In the genomic region with DNA sequence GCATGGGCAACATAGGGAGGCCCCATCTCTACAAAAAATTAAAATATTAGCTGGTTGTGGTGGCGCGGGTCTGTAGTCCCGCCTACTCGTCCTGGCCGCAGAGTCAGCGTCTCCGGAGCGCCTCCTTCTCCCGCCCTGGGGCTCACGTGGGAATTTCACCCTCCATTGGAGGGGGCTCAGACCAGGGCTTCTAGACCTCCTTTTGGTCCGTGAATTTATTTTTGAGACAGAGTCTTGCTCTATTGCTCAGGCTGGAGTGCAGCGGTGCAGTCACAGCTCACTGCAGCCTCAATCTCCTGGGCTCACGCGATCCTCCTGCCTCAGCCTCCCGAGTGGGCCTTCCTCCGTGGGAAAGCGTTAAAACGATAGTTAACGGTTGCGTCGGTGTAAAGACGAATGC, we compare ENCODE assay signal across 8 cellular contexts. TPM values are rescaled to one million over a fixed set of nuclear protein-coding genes. Genes with fewer than 3 reads are reported as not detected.
A peak's percentile ranks its signal among the peaks of the same experiment; 100 is the strongest.
DNase-seq lines count a peak whose midpoint lies in the region; TF ChIP-seq lines count a peak whose summit lies in the region.

No MANE protein-coding gene starts in this region.

- H3K4me3 ChIP-seq in breast epithelium: peak overlapping the region; percentile 56 to 96 (median 72)
- H3K4me3 ChIP-seq in suprapubic skin: peak overlapping the region; percentile 74

- intact Hi-C loops in breast epithelium (cut with DNase I; ENCODE audit: low total_unique reads): no loop called here

- WGBS in suprapubic skin: 10% methylated on average over 22 of the region's 22 CpGs

- H3K4me1 ChIP-seq in breast epithelium (no peaks in the 10 kb centered on the region), suprapubic skin (peaks cover 26% of the 10 kb centered on the region)

- H3K36me3 ChIP-seq in breast epithelium (no peaks in the 10 kb centered on the region), suprapubic skin (peaks cover 3% of the 10 kb centered on the region)

- peak; percentile 42 for DNase-seq in A172 (ENCODE audit: low spot score)
- peak; percentile 71 for DNase-seq in G401 (ENCODE audit: low spot score)
- peak; percentile 80 for DNase-seq in NCI-H82 (lab: John Stamatoyannopoulos, UW)
- DNase-seq in breast epithelium (ENCODE audit: low spot score in 2 of 2): no peak
- peak; percentile 82 for DNase-seq in left kidney (ENCODE audit: low read depth, low spot score)
- DNase-seq in suprapubic skin (ENCODE audit: low spot score in 2 of 2): no peak
- no peak for DNase-seq in NCI-H187 treated with DMSO at 0.1 percent for 48 hours (lab: John Stamatoyannopoulos, UW)
- no peak for DNase-seq in HT-29 (ENCODE audit: low spot score)

- H3K27ac ChIP-seq in breast epithelium (peak overlapping the region; percentile 73 to 91), suprapubic skin (peak overlapping the region; percentile 86)

- TF ChIP-seq EP300 in suprapubic skin (IDR thresholded peaks at IDR 0.05): no peak

- no peak for TF ChIP-seq CTCF in breast epithelium (IDR thresholded peaks at IDR 0.05)
- no peak for TF ChIP-seq CTCF in suprapubic skin (IDR thresholded peaks at IDR 0.05)

- in situ Hi-C loops in G401 (cut with HindIII; ENCODE audit: low sequenced_read_pairs): no loop called here

- no peak for TF ChIP-seq POLR2A in breast epithelium (IDR thresholded peaks at IDR 0.05)
- TF ChIP-seq POLR2A in suprapubic skin (IDR thresholded peaks at IDR 0.05): no peak

- no peaks in the 10 kb centered on the region for H3K27me3 ChIP-seq in breast epithelium
- no peaks in the 10 kb centered on the region for H3K27me3 ChIP-seq in suprapubic skin

- H3K9me3 ChIP-seq in breast epithelium: no peaks in the 10 kb centered on the region
- no peaks in the 10 kb centered on the region for H3K9me3 ChIP-seq in suprapubic skin

RNA-seq across cellular contexts. Expression of gene NME4, which starts 0.4 kb away (rescaled TPM):
- 161 and 179 TPM in 2 replicates for total RNA-seq in A172 (2014; rRNA removed; shearing (Covaris generic))
- 312 and 362 TPM in 2 replicates for total RNA-seq in G401 (2014; rRNA removed; shearing (Covaris generic))
- total RNA-seq in breast epithelium (100 to 1,000 TPM in 1 of 3 donors, 10 to 100 TPM in 2; 46.5 to 118 (median 78.0) TPM), suprapubic skin (10 to 100 TPM; 25.3 to 29.9 (median 27.7) TPM)
- 25.3 and 29.0 TPM in 2 replicates for total RNA-seq in HT-29 (2014; rRNA removed; shearing (Covaris generic))

RNA-seq across cellular contexts. Expression of gene DECR2, which starts 5.1 kb away (rescaled TPM):
- 8.1 and 12.5 TPM in 2 replicates for total RNA-seq in A172 (2014; rRNA removed; shearing (Covaris generic))
- total RNA-seq in G401 (2014; rRNA removed; shearing (Covaris generic)): 13.0 and 13.7 TPM in 2 replicates
- total RNA-seq in breast epithelium (10 to 100 TPM; 19.4 to 30.5 (median 28.7) TPM), suprapubic skin (10 to 100 TPM in 3 of 4 donors, 1 to 10 TPM in 1; 9.1 to 23.4 (median 12.3) TPM)
- total RNA-seq in HT-29 (2014; rRNA removed; shearing (Covaris generic)): 25.2 and 29.1 TPM in 2 replicates

RNA-seq across cellular contexts. Expression of gene PGAP6, which starts 14.8 kb away (rescaled TPM):
- 46.6 and 58.5 TPM in 2 replicates for total RNA-seq in A172 (2014; rRNA removed; shearing (Covaris generic))
- 53.0 and 60.8 TPM in 2 replicates for total RNA-seq in G401 (2014; rRNA removed; shearing (Covaris generic))
- total RNA-seq in breast epithelium (10 to 100 TPM; 24.5 to 49.5 (median 36.7) TPM), suprapubic skin (10 to 100 TPM; 12.6 to 19.3 (median 15.5) TPM)
- total RNA-seq in HT-29 (2014; rRNA removed; shearing (Covaris generic)): 150 and 161 TPM in 2 replicates

RNA-seq across cellular contexts. Expression of gene MRPL28, which starts 26.3 kb away (rescaled TPM):
- 234 and 252 TPM in 2 replicates for total RNA-seq in A172 (2014; rRNA removed; shearing (Covaris generic))
- 250 and 260 TPM in 2 replicates for total RNA-seq in G401 (2014; rRNA removed; shearing (Covaris generic))
- total RNA-seq in breast epithelium (10 to 100 TPM; 67.0 to 78.7 (median 69.0) TPM), suprapubic skin (10 to 100 TPM; 40.9 to 66.7 (median 52.7) TPM)
- total RNA-seq in HT-29 (2014; rRNA removed; shearing (Covaris generic)): 223 and 226 TPM in 2 replicates

RNA-seq across cellular contexts. Expression of gene RAB11FIP3, which starts 28.8 kb away (rescaled TPM):
- total RNA-seq in A172 (2014; rRNA removed; shearing (Covaris generic)): 22.0 and 27.4 TPM in 2 replicates
- 33.8 and 39.3 TPM in 2 replicates for total RNA-seq in G401 (2014; rRNA removed; shearing (Covaris generic))
- 10 to 100 TPM; 22.0 to 44.6 (median 24.5) TPM for total RNA-seq in breast epithelium
- total RNA-seq in suprapubic skin: 10 to 100 TPM; 20.7 to 62.5 (median 29.1) TPM
- 5.2 and 9.5 TPM in 2 replicates for total RNA-seq in HT-29 (2014; rRNA removed; shearing (Covaris generic))

Comparison
In these comparisons a context has a peak if more than half of its experiments do, and no peak if none do; other contexts are left out.
1. DNase-seq: peak in A172 (single experiment), G401 (single experiment), NCI-H82 (single experiment) and left kidney (single experiment); none in breast epithelium (0 of 2), suprapubic skin (0 of 2), NCI-H187 treated with DMSO at 0.1 percent for 48 hours (single experiment) and HT-29 (single experiment).